18 cellular contexts compared by ENCODE assay signal in the genomic region with DNA sequence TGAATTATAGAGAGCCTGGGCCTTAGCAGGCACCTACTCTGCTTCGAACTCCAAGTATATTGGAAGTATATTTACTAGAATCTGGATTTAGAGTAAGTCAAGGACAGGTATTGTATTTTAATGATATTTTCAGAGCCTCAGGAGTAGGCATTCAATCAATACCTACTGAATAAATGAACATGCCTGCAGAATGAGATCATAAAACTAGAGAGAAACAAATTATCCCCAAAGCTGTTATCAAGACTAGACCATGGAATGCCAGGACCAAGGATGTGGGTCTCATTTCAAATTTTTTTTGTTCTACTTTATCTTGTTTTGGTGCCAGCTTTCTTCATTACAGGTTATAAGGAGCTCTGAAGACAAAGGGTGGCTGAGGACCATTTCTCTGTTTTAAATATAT.
"Had no signal": no experiment of that assay in that cellular context is flagged by ENCODE, and none has a peak within 500 bp of the region (broad histone marks: within the 10 kb centered on the region; RNA-seq: fewer than 3 reads in every experiment).

No MANE protein-coding gene starts in this region.

- H3K9me3 ChIP-seq: gastrocnemius medialis, neutrophil, thoracic aorta had no signal

- DNase-seq: effector memory CD4-positive, alpha-beta T cell; gastrocnemius medialis; heart right ventricle; hypothalamus; islet precursor cell; left ventricle myocardium inferior; lower lobe of right lung; mesendoderm; naive thymus-derived CD8-positive, alpha-beta T cell; posterior cingulate gyrus; stimulated activated CD4-positive, alpha-beta T cell treated with anti-CD3 and anti-CD28 coated beads, Interleukin-12 subunit alpha, Interleukin-12 subunit beta, amount 100 ng/mL, for 4 hours; stimulated activated naive CD4-positive, alpha-beta T cell; stomach; substantia nigra; transverse colon had no signal

- H3K4me1 ChIP-seq: heart right ventricle, left ventricle myocardium inferior, lower lobe of right lung had no signal

- H3K27ac ChIP-seq: gastrocnemius medialis, heart right ventricle, left ventricle myocardium inferior, lower lobe of right lung, neutrophil, stomach, thoracic aorta, transverse colon had no signal

- H3K36me3 ChIP-seq: gastrocnemius medialis, heart right ventricle, left ventricle myocardium inferior, lower lobe of right lung, neutrophil, stomach, thoracic aorta, transverse colon had no signal

- H3K4me3 ChIP-seq: gastrocnemius medialis, heart right ventricle, left ventricle myocardium inferior, lower lobe of right lung, skin epidermis, stomach, thoracic aorta, transverse colon had no signal

- H3K27me3 ChIP-seq: gastrocnemius medialis, heart right ventricle, neutrophil, stomach, transverse colon had no signal
